1 cellular context compared by ENCODE assay signal in the genomic region with DNA sequence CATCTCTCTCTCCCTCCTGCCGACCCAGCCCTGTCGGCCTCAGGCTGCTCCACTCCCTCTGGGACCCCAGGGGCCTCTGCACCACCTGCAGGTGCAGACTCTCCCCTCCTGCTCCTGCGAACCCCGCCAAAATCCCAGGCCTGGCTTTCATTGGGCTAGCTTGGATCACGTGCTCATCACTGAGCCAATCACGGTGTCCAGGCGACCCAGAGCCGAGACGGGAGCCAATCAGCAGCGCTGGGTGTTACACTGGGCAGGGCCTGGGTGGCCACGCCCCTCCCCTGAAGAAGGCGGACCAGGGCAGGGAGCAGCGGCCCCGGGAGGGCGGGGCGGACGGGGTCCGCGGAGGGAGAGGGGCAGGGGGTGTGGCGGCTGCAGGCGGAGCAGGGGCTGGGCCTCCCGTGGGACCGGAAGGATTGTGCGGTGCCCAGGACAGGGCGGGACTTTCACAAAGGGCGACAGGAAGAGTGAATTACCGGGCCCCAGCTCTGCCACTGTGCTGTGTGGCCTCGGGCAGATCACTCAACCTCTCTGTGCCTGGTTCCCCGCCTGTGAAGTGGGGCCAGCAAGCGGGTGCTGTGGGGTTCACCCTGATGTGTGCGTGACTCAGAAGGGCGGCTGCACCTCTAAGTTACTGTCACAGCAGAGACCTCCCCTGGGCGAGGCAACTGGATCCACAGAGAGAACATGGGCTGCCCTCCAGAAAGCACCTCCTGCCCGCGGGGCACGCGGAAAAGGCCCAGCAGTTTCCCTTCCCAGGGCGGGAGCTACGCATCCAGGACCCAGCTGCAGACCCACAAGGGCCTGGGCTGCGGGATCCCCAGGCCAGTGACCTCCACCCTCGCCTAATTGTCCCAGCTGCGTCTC.
TF ChIP-seq lines count a peak whose summit lies in the region.

No MANE protein-coding gene starts in this region.

TF ChIP-seq in GM12878, 131 proteins besides CTCF, POLR2A, EP300 and RAD21:
- TF ChIP-seq, protein P1, sequence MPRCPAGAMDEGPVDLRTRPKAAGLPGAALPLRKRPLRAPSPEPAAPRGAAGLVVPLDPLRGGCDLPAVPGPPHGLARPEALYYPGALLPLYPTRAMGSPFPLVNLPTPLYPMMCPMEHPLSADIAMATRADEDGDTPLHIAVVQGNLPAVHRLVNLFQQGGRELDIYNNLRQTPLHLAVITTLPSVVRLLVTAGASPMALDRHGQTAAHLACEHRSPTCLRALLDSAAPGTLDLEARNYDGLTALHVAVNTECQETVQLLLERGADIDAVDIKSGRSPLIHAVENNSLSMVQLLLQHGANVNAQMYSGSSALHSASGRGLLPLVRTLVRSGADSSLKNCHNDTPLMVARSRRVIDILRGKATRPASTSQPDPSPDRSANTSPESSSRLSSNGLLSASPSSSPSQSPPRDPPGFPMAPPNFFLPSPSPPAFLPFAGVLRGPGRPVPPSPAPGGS (IDR thresholded peaks at IDR 0.05; ENCODE audit: borderline replicate concordance, insufficient read depth, low read depth, low read length, poor library complexity, severe bottlenecking): no peak
- TF ChIP-seq, protein P2, sequence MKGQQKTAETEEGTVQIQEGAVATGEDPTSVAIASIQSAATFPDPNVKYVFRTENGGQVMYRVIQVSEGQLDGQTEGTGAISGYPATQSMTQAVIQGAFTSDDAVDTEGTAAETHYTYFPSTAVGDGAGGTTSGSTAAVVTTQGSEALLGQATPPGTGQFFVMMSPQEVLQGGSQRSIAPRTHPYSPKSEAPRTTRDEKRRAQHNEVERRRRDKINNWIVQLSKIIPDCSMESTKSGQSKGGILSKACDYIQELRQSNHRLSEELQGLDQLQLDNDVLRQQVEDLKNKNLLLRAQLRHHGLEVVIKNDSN (IDR thresholded peaks at IDR 0.05; ENCODE audit: borderline replicate concordance, extremely low read length, insufficient read depth, low read depth, low read length): peak; percentile 46
